Comparison of ENCODE assay signal across 30 cellular contexts in the genomic region with DNA sequence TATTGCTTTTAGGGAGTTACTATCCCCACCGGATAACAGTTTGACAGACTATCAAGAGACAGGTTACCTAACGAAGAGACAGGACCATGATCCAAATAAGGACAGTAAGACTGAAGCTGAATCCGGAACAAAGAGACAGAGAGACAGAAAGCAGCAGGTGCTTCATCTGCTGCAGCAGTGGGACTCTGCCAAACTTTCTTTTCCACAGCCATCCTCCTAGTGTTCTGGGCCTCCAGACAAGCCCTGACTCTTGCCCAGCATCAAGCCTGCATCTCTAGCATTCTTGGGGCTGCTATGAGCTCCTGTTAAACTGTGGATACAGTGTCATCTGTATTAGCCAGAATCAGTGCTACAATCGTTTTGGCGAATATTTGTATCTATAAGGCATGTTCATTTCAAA.
"Had no signal": no experiment of that assay in that cellular context is flagged by ENCODE, and none has a peak within 500 bp of the region (broad histone marks: within the 10 kb centered on the region; RNA-seq: fewer than 3 reads in every experiment).

No MANE protein-coding gene starts in this region.

- H3K9me3 ChIP-seq: adrenal gland, body of pancreas, breast epithelium, MG63, Peyer's patch, SJSA1, SK-N-SH had no signal

- ATAC-seq: activated CD4-positive, alpha-beta T cell treated with anti-CD3 and anti-CD28 coated beads for 36 hours; activated CD4-positive, CD25-positive, alpha-beta regulatory T cell treated with anti-CD3 and anti-CD28 coated beads, Interleukin-2, amount 50 U/mL, for 24 hours; activated naive CD4-positive, alpha-beta T cell treated with anti-CD3 and anti-CD28 coated beads, Interleukin-2, amount 50 U/mL, for 72 hours; body of pancreas; PC-3; WTC11 had no signal

- H3K36me3 ChIP-seq: adrenal gland, breast epithelium, MG63, Peyer's patch, SJSA1 had no signal

- H3K27ac ChIP-seq: adrenal gland, body of pancreas, breast epithelium, Peyer's patch, SJSA1 had no signal

- H3K27me3 ChIP-seq: adrenal gland, body of pancreas, breast epithelium, MG63, Peyer's patch, SJSA1 had no signal

- DNase-seq: activated CD4-positive, alpha-beta memory T cell treated with anti-CD3 and anti-CD28 coated beads, Interleukin-2, amount 10 ng/mL, durations not matched to agents 7 days and 5 days; activated CD4-positive, alpha-beta T cell treated with anti-CD3 and anti-CD28 coated beads for 36 hours; activated gamma-delta T cell; activated naive CD4-positive, alpha-beta T cell treated with Interleukin-2 at 50 U/mL for 16 hours; activated T-cell treated with anti-CD3 and anti-CD28 coated beads, Interleukin-2, amount 50 U/mL, for 24 hours; adrenal gland; body of pancreas; caudate nucleus; Kasumi-1; KG1; MG63; NCI-H1048; NCI-H1105 treated with DMSO at 0.1 percent for 48 hours; NCI-H1436; NCI-H1694; NCI-H1930; NCI-H2081 treated with DMSO at 0.1 percent for 48 hours; NCI-H226; NCI-H524 treated with DMSO at 0.1 percent for 48 hours; NK-92 treated with Interleukin-12 subunit alpha and Interleukin-12 subunit beta, amount 100 ng/mL, for 24 hours; PC-3; Peyer's patch; RPMI8226; SHP77 treated with DMSO at 0.1 percent for 48 hours; SK-N-SH had no signal

- H3K4me1 ChIP-seq: adrenal gland, body of pancreas, breast epithelium, Peyer's patch had no signal

- H3K4me3 ChIP-seq: adrenal gland, body of pancreas, breast epithelium, MG63, Peyer's patch, SJSA1 had no signal
